In genomic region chrX:153055827-153056748, GRCh38 we compare ENCODE assay signal across 10 cellular contexts. TPM values are rescaled to one million over a fixed set of nuclear protein-coding genes. Genes with fewer than 3 reads are reported as not detected.
DNase-seq lines count a peak whose midpoint lies in the region; TF ChIP-seq lines count a peak whose summit lies in the region.
"Had no signal": no experiment of that assay in that cellular context is flagged by ENCODE, and none has a peak within 500 bp of the region (broad histone marks: within the 10 kb centered on the region; RNA-seq: fewer than 3 reads in every experiment).

A gene with protein sequence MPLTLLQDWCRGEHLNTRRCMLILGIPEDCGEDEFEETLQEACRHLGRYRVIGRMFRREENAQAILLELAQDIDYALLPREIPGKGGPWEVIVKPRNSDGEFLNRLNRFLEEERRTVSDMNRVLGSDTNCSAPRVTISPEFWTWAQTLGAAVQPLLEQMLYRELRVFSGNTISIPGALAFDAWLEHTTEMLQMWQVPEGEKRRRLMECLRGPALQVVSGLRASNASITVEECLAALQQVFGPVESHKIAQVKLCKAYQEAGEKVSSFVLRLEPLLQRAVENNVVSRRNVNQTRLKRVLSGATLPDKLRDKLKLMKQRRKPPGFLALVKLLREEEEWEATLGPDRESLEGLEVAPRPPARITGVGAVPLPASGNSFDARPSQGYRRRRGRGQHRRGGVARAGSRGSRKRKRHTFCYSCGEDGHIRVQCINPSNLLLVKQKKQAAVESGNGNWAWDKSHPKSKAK (plus strand): TSS chrX:153056470. CDS start chrX:153057056, 586 bp downstream.

- H3K36me3 ChIP-seq in left ventricle myocardium inferior = no peaks in the 10 kb centered on the region
- no peaks in the 10 kb centered on the region for H3K36me3 ChIP-seq in sigmoid colon
- H3K36me3 ChIP-seq: colonic mucosa, uterus had no signal

- no peaks in the 10 kb centered on the region for H3K9me3 ChIP-seq in left ventricle myocardium inferior (replicated peaks)
- no peaks in the 10 kb centered on the region for H3K9me3 ChIP-seq in sigmoid colon
- H3K9me3 ChIP-seq: colonic mucosa, uterus had no signal

- H3K4me1 ChIP-seq in left ventricle myocardium inferior (peaks cover 14% of the 10 kb centered on the region), sigmoid colon (peaks cover 0 to 8% (median 6%) of the 10 kb centered on the region in 4 donors)
- H3K4me1 ChIP-seq: colonic mucosa, uterus had no signal

- TF ChIP-seq POLR2A in sigmoid colon (IDR thresholded peaks at IDR 0.05) = no peak

- H3K27me3 ChIP-seq in left ventricle myocardium inferior (ENCODE audit: low read depth) = peaks cover 25% of the 10 kb centered on the region
- H3K27me3 ChIP-seq in sigmoid colon = peaks cover 4 to 30% (median 15%) of the 10 kb centered on the region in 3 donors

- intact Hi-C loops in left ventricle myocardium inferior (cut with micrococcal nuclease) (no loop called here), sigmoid colon (cut with DNase I) (no loop called here)

- no peak for TF ChIP-seq CTCF in C4-2B (conservative IDR thresholded peaks at IDR 0.05)
- TF ChIP-seq CTCF in LNCaP clone FGC (IDR thresholded peaks at IDR 0.05; ENCODE audit: control insufficient read depth, extremely low read depth, insufficient read depth) = no peak
- TF ChIP-seq CTCF in left ventricle myocardium inferior (IDR thresholded peaks at IDR 0.05; ENCODE audit: borderline replicate concordance) = no peak
- TF ChIP-seq CTCF in sigmoid colon (IDR thresholded peaks at IDR 0.05) = no peak

- H3K4me3 ChIP-seq in LNCaP clone FGC (ENCODE audit: low read depth, low read length) = 0 out of 2 replicates have a peak within 1 kb of the TSS, but pooled peaks have one; percentile 15
- H3K4me3 ChIP-seq in left ventricle myocardium inferior = peak within 1 kb of the TSS; percentile 53
- peak within 1 kb of the TSS in 2 of 4 donors; percentile 36 for H3K4me3 ChIP-seq in sigmoid colon
- H3K4me3 ChIP-seq: colonic mucosa, uterus had no signal

- DNase-seq in LNCaP clone FGC (ENCODE audit: low read depth) = no peak
- no peak for DNase-seq in left ventricle myocardium inferior
- DNase-seq in occipital lobe (lab: John Stamatoyannopoulos, UW) = no peak
- no peak for DNase-seq in dedifferentiated amniotic fluid mesenchymal stem cell (ENCODE audit: extremely low spot score)
- DNase-seq in activated CD8-positive, alpha-beta memory T cell treated with anti-CD3 and anti-CD28 coated beads, Interleukin-2, amount 50 U/mL, for 4 hours = no peak
- DNase-seq in sigmoid colon = no peak
- no peak for DNase-seq in activated CD4-positive, alpha-beta T cell treated with anti-CD3 and anti-CD28 coated beads for 4 hours
- DNase-seq: colonic mucosa, uterus had no signal

- WGBS in sigmoid colon, 2 donors = 12 to 13% methylated on average over 82 of the region's 82 CpGs

- TF ChIP-seq EP300 in sigmoid colon (IDR thresholded peaks at IDR 0.05) = no peak

- H3K27ac ChIP-seq in C4-2B (peak within 1 kb of the TSS; percentile 48), left ventricle myocardium inferior (replicated peaks) (no peak within 1 kb of the TSS), sigmoid colon (no peak within 1 kb of the TSS)
- H3K27ac ChIP-seq: colonic mucosa, uterus had no signal

RNA-seq across cellular contexts. Expression of the gene that starts here (rescaled TPM):
- total RNA-seq in left ventricle myocardium inferior (1.8 TPM), occipital lobe (11.5 TPM), sigmoid colon (under 1 TPM in 3 of 4 donors, not detected in 1; 0.16 to 0.41 (median 0.36) TPM)
- under 1 TPM in 1 of 3 donors, not detected in 2; 0.69 TPM for polyA plus RNA-seq in sigmoid colon
